ENCODE assay signal across 8 cellular contexts in the genomic region with DNA sequence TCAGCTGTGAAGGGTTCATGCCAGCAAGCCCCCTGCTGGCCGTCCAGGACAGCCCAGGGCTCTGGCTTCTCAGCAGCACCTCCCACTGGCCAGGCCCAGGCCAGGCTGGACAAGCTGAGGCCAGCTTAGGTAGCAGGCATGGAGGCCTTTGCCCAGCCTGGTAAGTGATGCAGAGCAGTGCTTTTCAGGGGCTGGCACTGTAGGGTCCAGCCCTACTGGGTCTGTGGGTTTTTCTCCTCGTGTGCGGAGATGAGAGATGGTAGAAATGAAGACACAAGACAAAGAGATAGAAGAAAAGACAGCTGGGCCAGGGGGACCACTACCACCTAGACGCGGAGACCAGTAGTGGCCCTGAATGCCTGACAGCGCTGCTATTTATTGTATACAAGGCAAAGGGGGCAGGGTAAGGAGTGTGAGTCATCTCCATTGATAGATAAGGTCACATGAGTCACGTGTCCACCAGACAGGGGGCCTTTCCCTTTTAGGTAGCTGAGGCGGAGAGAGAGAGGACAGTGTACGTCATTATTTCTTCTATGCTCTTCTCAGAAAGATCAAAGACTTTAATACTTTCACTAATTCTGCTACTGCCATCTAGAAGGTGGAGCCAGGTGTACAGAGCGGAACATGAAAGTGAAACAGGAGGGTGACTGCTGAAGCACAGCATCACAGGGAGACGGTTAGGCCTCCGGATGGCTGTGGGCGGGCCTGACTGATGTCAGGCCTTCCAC. TPM values are rescaled to one million over a fixed set of nuclear protein-coding genes. Genes with fewer than 3 reads are reported as not detected.
DNase-seq lines count a peak whose midpoint lies in the region; ATAC-seq, FAIRE-seq and TF ChIP-seq lines count a peak whose summit lies in the region.
"Not testable (repeated sequence)": the region's sequence is repeated elsewhere in the genome, so short reads cannot be mapped to it uniquely, and the experiment has no call there.

No MANE protein-coding gene starts in this region.

- not testable (repeated sequence) for H2BK20ac ChIP-seq in H1 (ENCODE audit: low read length)

- not testable (repeated sequence) for H3K18ac ChIP-seq in H1 (ENCODE audit: extremely low read depth, low read length)

- H3K79me1 ChIP-seq in H1 (ENCODE audit: low read depth, low read length), result not testable (repeated sequence)

- CTCF ChIA-PET in H1 (lab: Charles Lee; ENCODE audit: partially characterized antibody), result interaction anchor here (0.8 to 3.6 kb wide), 18 partner anchors 8 to 212 kb away, joined by 3 to 27 read pairs (median 4); no protein-coding TSS in a partner anchor

- TF ChIP-seq RAD21 in H1 (IDR thresholded peaks at IDR 0.05 in 1 of 2, conservative IDR thresholded peaks at IDR 0.05 in 1 of 2; ENCODE audit: low read depth in 2 of 2, low read length in 2 of 2), result not testable (repeated sequence)

- peak; percentile 39 for TF ChIP-seq CTCF in RWPE2 (IDR thresholded peaks at IDR 0.05; ENCODE audit: poor library complexity, severe bottlenecking)
- TF ChIP-seq CTCF in H1 (IDR thresholded peaks at IDR 0.05; ENCODE audit: control extremely low read depth in 1 of 3, insufficient read depth in 1 of 3, low read depth in 1 of 3, low read length in 3 of 3), result peak; percentile 34 to 36 (median 35)
- not testable (repeated sequence) for TF ChIP-seq CTCF in mucosa of descending colon (IDR thresholded peaks at IDR 0.05)

- not testable (repeated sequence) for H3K4ac ChIP-seq in H1 (replicated peaks; ENCODE audit: insufficient read length, low read depth, low read length)

- H3K23ac ChIP-seq in H1 (ENCODE audit: insufficient read length), result not testable (repeated sequence)

- DNase-seq in Caki2 (ENCODE audit: low read depth) (peak; percentile 89), activated T-cell treated with anti-CD3 and anti-CD28 coated beads for 4 hours (peak; percentile 69), mucosa of descending colon (peak in 1 of 3 donors; percentile 51)
- DNase-seq in RWPE2 (ENCODE audit: low spot score); H1 (ENCODE audit: low read depth in 1 of 2, low spot score in 2 of 2): not testable (repeated sequence)
- DNase-seq in stimulated activated CD8-positive, alpha-beta memory T cell treated with anti-CD3 and anti-CD28 coated beads, Interleukin-12 subunit alpha, Interleukin-12 subunit beta, amount 100 ng/mL, for 1 hour (ENCODE audit: low read depth), result peak; percentile 70

- not testable (repeated sequence) for FAIRE-seq in H1 (lab: Jason Lieb, UNC)

- intact Hi-C loops in mucosa of descending colon (cut with DNase I, micrococcal nuclease), result not testable (repeated sequence)

- not testable (repeated sequence) for H2AFZ ChIP-seq in H1 (ENCODE audit: low read length)

- peak; percentile 63 for ATAC-seq in GM21367 (IDR thresholded peaks at IDR 0.05; ENCODE audit: unreplicated experiment)
- ATAC-seq in HG03442 (IDR thresholded peaks at IDR 0.05; ENCODE audit: unreplicated experiment), result peak; percentile 69
- peak; percentile 84 for ATAC-seq in RWPE2 (ENCODE audit: low read depth)
- peak; percentile 83 for ATAC-seq in mucosa of descending colon

- H3K56ac ChIP-seq in H1 (replicated peaks; ENCODE audit: insufficient read length, low read depth, low read length), result not testable (repeated sequence)

- TF ChIP-seq POLR2A in H1 (IDR thresholded peaks at IDR 0.05; ENCODE audit: control extremely low read depth in 1 of 2, low read depth in 2 of 2, low read length in 2 of 2), result not testable (repeated sequence)

- not testable (repeated sequence) for H4K8ac ChIP-seq in H1 (ENCODE audit: extremely low read depth, insufficient read depth, low read length)

- H3K4me2 ChIP-seq in H1 (ENCODE audit: insufficient read depth in 1 of 2, low read depth in 2 of 2, low read length in 2 of 2), result not testable (repeated sequence)

- not testable (repeated sequence) for H3K79me2 ChIP-seq in H1 (ENCODE audit: control insufficient read depth in 1 of 2, insufficient read depth in 2 of 2, low read length in 2 of 2)

- H4K20me1 ChIP-seq in H1 (replicated peaks in 1 of 2; ENCODE audit: control insufficient read depth in 1 of 2, insufficient read depth in 2 of 2, low read length in 2 of 2), result not testable (repeated sequence)

- WGBS in H1 (ENCODE audit: extremely low coverage in 1 of 2, insufficient coverage in 1 of 2, insufficient read length in 1 of 2, insufficient replicate concordance in 2 of 2, low coverage in 1 of 2, low lambda C conversion rate in 2 of 2, missing lambda C conversion rate in 1 of 2), 2 experiments, result 87% methylated on average over 9 of the region's 13 CpGs; no CpG with 5 or more reads in 1 of the 2 experiments

- POLR2A ChIA-PET in H1 (lab: Charles Lee; ENCODE audit: partially characterized antibody), result interaction anchor here (0.7 to 1.9 kb wide), 7 partner anchors 8 to 262 kb away, joined by 3 to 6 read pairs (median 3); partner anchors contain the start of gene MEPCE

- in situ Hi-C loops in Caki2 (cut with HindIII; ENCODE audit: low pct_unique_long_range_greater_than_20kb, low sequenced_read_pairs), result not testable (repeated sequence)

- not testable (repeated sequence) for H3K27me3 ChIP-seq in RWPE2 (ENCODE audit: insufficient read depth, poor library complexity, severe bottlenecking); H1 (replicated peaks in 1 of 4; ENCODE audit: control insufficient read depth in 3 of 4, extremely low read depth in 1 of 4, insufficient read depth in 3 of 4, low read length in 3 of 4)

- H3K36me3 ChIP-seq in RWPE2 (ENCODE audit: low read depth) (peaks cover 91% of the 10 kb centered on the region), H1 (ENCODE audit: control insufficient read depth in 2 of 4, insufficient read depth in 4 of 4, low read length in 3 of 4) (peaks cover 12 to 47% (median 34%) of the 10 kb centered on the region in 4 experiments), mucosa of descending colon (ENCODE audit: low read depth) (peaks cover 13% of the 10 kb centered on the region)

- peak overlapping the region; percentile 26 for H3K27ac ChIP-seq in RWPE2 (ENCODE audit: poor library complexity, severe bottlenecking)
- not testable (repeated sequence) for H3K27ac ChIP-seq in H1 (ENCODE audit: low read depth, low read length)

- peaks cover 21% of the 10 kb centered on the region for H3K4me1 ChIP-seq in RWPE2 (ENCODE audit: insufficient read depth, poor library complexity, severe bottlenecking)
- not testable (repeated sequence) for H3K4me1 ChIP-seq in H1 (replicated peaks in 1 of 4; ENCODE audit: control insufficient read depth in 3 of 4, insufficient read depth in 4 of 4, low read length in 3 of 4); mucosa of descending colon (ENCODE audit: low read depth)

- H2BK120ac ChIP-seq in H1 (replicated peaks; ENCODE audit: low read depth, low read length), result not testable (repeated sequence)

- not testable (repeated sequence) for H3K4me3 ChIP-seq in RWPE2 (ENCODE audit: severe bottlenecking); H1 (ENCODE audit: extremely low read depth in 1 of 4, insufficient read depth in 2 of 4, low read depth in 3 of 4, low read length in 4 of 4); mucosa of descending colon

- not testable (repeated sequence) for TF ChIP-seq EP300 in H1 (IDR thresholded peaks at IDR 0.05; ENCODE audit: borderline replicate concordance in 1 of 2, low read depth in 2 of 2, low read length in 2 of 2)

- H3K9me3 ChIP-seq in RWPE2 (ENCODE audit: severe bottlenecking); H1 (ENCODE audit: insufficient read depth in 2 of 2, low read depth in 1 of 2, low read length in 1 of 2); mucosa of descending colon: not testable (repeated sequence)

- not testable (repeated sequence) for H2BK15ac ChIP-seq in H1 (ENCODE audit: low read length)

- not testable (repeated sequence) for H4K5ac ChIP-seq in H1 (ENCODE audit: insufficient read length, low read depth, low read length)

- not testable (repeated sequence) for H2BK12ac ChIP-seq in H1 (ENCODE audit: low read depth, low read length)

- H2AK5ac ChIP-seq in H1 (ENCODE audit: low read depth, low read length), result not testable (repeated sequence)

- not testable (repeated sequence) for H4K91ac ChIP-seq in H1 (replicated peaks; ENCODE audit: insufficient read length, low read length)

- H2BK5ac ChIP-seq in H1 (ENCODE audit: low read depth, low read length), result not testable (repeated sequence)

- not testable (repeated sequence) for H3K14ac ChIP-seq in H1 (ENCODE audit: insufficient read length)

- not testable (repeated sequence) for H3K23me2 ChIP-seq in H1 (ENCODE audit: low read depth, low read length)

- not testable (repeated sequence) for H3K9ac ChIP-seq in H1 (replicated peaks in 1 of 4; ENCODE audit: extremely low read depth in 1 of 4, low read depth in 3 of 4, low read length in 3 of 4)

RNA-seq across cellular contexts. Expression of gene PILRB, which starts 13.2 kb away (rescaled TPM):
- total RNA-seq in Caki2 (2014; rRNA removed; shearing (Covaris generic); ENCODE audit: low replicate concordance), result 15.0 and 44.8 TPM in 2 replicates
- 32.2 and 34.4 TPM in 2 replicates for total RNA-seq in H1 (2021; fragmentation: NEBNext Ultra II Directional; extraction: Animal tissue kit (Norgen Biotek cat#: 25700))
- polyA plus RNA-seq in H1 (2011; rRNA removed), result 49.9 and 66.4 TPM in 2 replicates
- 79.7 TPM for polyA plus RNA-seq in H1 (2011; cell fraction: cytosol; rRNA removed)
- 359 TPM for polyA plus RNA-seq in H1 (2011; cell fraction: nucleus; rRNA removed)
- 30.1 to 49.2 TPM (median 44.8 TPM) in 4 replicates for polyA plus RNA-seq in H1 (2012, experiment 1 of 2)
- polyA plus RNA-seq in H1 (2012, experiment 2 of 2), result 16.2 TPM
- polyA plus RNA-seq in H1 (2013, experiment 1 of 2), result 22.7 TPM
- 18.3 TPM for polyA plus RNA-seq in H1 (2013, experiment 2 of 2)
- 16.8 and 26.5 TPM in 2 replicates for polyA minus RNA-seq in H1 (2011; rRNA and poly(A)+ RNA removed)
- 7.7 TPM for polyA minus RNA-seq in H1 (2011; cell fraction: cytosol; rRNA and poly(A)+ RNA removed)
- polyA minus RNA-seq in H1 (2011; cell fraction: nucleus; rRNA and poly(A)+ RNA removed), result 50.2 TPM
- 10 to 100 TPM; 36.4 to 95.3 (median 54.3) TPM for total RNA-seq in mucosa of descending colon

RNA-seq across cellular contexts. Expression of gene PILRA, which starts 28.6 kb away (rescaled TPM):
- total RNA-seq in Caki2 (2014; rRNA removed; shearing (Covaris generic); ENCODE audit: low replicate concordance), result 0.41 and 0.91 TPM in 2 replicates
- 7.3 and 7.6 TPM in 2 replicates for total RNA-seq in H1 (2021; fragmentation: NEBNext Ultra II Directional; extraction: Animal tissue kit (Norgen Biotek cat#: 25700))
- 10.6 and 14.6 TPM in 2 replicates for polyA plus RNA-seq in H1 (2011; rRNA removed)
- polyA plus RNA-seq in H1 (2011; cell fraction: cytosol; rRNA removed), result 10.5 TPM
- 28.5 TPM for polyA plus RNA-seq in H1 (2011; cell fraction: nucleus; rRNA removed)
- 4.3 to 10.2 TPM (median 6.3 TPM) in 4 replicates for polyA plus RNA-seq in H1 (2012, experiment 1 of 2)
- polyA plus RNA-seq in H1 (2012, experiment 2 of 2), result 1.2 TPM
- polyA plus RNA-seq in H1 (2013, experiment 1 of 2), result 4.1 TPM
- 3.1 TPM for polyA plus RNA-seq in H1 (2013, experiment 2 of 2)
- 1.5 and 3.7 TPM in 2 replicates for polyA minus RNA-seq in H1 (2011; rRNA and poly(A)+ RNA removed)
- not detected for polyA minus RNA-seq in H1 (2011; cell fraction: cytosol; rRNA and poly(A)+ RNA removed)
- polyA minus RNA-seq in H1 (2011; cell fraction: nucleus; rRNA and poly(A)+ RNA removed), result 8.8 TPM
- total RNA-seq in mucosa of descending colon, result 10 to 100 TPM in 1 of 3 donors, 1 to 10 TPM in 2; 4.2 to 15.9 (median 7.8) TPM

RNA-seq across cellular contexts. Expression of gene SPDYE3, which starts 37.2 kb away (rescaled TPM):
- total RNA-seq in Caki2 (2014; rRNA removed; shearing (Covaris generic); ENCODE audit: low replicate concordance), result not detected in 2 replicates
- total RNA-seq in H1 (2021; fragmentation: NEBNext Ultra II Directional; extraction: Animal tissue kit (Norgen Biotek cat#: 25700)), result not detected in 2 replicates
- polyA plus RNA-seq in H1 (2011; rRNA removed), result not detected in 2 replicates
- polyA plus RNA-seq in H1 (2011; cell fraction: cytosol; rRNA removed), result not detected
- polyA plus RNA-seq in H1 (2011; cell fraction: nucleus; rRNA removed), result not detected
- 2.3 to 3.4 TPM (median 2.5 TPM) in 4 replicates for polyA plus RNA-seq in H1 (2012, experiment 1 of 2)
- 1.9 TPM for polyA plus RNA-seq in H1 (2012, experiment 2 of 2)
- not detected for polyA plus RNA-seq in H1 (2013, experiment 1 of 2)
- polyA plus RNA-seq in H1 (2013, experiment 2 of 2), result not detected
- not detected in 2 replicates for polyA minus RNA-seq in H1 (2011; rRNA and poly(A)+ RNA removed)
- not detected for polyA minus RNA-seq in H1 (2011; cell fraction: cytosol; rRNA and poly(A)+ RNA removed)
- polyA minus RNA-seq in H1 (2011; cell fraction: nucleus; rRNA and poly(A)+ RNA removed), result not detected
- not detected for total RNA-seq in mucosa of descending colon
